ENCODE assay signal across 1 cellular context in the genomic region with DNA sequence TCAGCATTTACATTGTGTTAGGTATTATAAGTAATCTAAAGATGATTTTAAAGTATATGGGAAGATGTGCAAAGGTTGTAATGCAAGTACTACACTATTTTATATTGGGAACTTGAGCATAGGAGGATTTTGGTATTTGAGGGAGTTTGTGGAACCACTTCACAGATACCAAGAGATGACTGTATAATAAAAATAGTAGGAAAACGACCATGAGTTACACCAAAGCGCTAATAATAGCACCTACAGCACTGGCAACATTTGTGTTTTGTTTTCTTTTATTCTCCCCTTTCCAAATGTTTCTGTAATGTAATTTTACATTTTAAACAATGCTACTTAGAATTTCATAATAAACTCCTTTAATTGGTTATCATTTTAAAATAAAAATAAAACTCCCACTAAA.
TF ChIP-seq lines count a peak whose summit lies in the region.

No MANE protein-coding gene starts in this region.

TF ChIP-seq in WTC11, 78 proteins besides CTCF, POLR2A, EP300 and RAD21 (continued from another document):
- TF ChIP-seq, protein P1, sequence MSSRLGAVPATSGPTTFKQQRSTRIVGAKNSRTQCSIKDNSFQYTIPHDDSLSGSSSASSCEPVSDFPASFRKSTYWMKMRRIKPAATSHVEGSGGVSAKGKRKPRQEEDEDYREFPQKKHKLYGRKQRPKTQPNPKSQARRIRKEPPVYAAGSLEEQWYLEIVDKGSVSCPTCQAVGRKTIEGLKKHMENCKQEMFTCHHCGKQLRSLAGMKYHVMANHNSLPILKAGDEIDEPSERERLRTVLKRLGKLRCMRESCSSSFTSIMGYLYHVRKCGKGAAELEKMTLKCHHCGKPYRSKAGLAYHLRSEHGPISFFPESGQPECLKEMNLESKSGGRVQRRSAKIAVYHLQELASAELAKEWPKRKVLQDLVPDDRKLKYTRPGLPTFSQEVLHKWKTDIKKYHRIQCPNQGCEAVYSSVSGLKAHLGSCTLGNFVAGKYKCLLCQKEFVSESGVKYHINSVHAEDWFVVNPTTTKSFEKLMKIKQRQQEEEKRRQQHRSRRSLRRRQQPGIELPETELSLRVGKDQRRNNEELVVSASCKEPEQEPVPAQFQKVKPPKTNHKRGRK (CRISPR knock-in tag; IDR thresholded peaks at IDR 0.05; ENCODE audit: borderline replicate concordance), result no peak
- TF ChIP-seq ZNF232 (CRISPR knock-in tag; IDR thresholded peaks at IDR 0.05) (no peak), NR1H2 (CRISPR knock-in tag; IDR thresholded peaks at IDR 0.05) (no peak)
- TF ChIP-seq, protein P2, sequence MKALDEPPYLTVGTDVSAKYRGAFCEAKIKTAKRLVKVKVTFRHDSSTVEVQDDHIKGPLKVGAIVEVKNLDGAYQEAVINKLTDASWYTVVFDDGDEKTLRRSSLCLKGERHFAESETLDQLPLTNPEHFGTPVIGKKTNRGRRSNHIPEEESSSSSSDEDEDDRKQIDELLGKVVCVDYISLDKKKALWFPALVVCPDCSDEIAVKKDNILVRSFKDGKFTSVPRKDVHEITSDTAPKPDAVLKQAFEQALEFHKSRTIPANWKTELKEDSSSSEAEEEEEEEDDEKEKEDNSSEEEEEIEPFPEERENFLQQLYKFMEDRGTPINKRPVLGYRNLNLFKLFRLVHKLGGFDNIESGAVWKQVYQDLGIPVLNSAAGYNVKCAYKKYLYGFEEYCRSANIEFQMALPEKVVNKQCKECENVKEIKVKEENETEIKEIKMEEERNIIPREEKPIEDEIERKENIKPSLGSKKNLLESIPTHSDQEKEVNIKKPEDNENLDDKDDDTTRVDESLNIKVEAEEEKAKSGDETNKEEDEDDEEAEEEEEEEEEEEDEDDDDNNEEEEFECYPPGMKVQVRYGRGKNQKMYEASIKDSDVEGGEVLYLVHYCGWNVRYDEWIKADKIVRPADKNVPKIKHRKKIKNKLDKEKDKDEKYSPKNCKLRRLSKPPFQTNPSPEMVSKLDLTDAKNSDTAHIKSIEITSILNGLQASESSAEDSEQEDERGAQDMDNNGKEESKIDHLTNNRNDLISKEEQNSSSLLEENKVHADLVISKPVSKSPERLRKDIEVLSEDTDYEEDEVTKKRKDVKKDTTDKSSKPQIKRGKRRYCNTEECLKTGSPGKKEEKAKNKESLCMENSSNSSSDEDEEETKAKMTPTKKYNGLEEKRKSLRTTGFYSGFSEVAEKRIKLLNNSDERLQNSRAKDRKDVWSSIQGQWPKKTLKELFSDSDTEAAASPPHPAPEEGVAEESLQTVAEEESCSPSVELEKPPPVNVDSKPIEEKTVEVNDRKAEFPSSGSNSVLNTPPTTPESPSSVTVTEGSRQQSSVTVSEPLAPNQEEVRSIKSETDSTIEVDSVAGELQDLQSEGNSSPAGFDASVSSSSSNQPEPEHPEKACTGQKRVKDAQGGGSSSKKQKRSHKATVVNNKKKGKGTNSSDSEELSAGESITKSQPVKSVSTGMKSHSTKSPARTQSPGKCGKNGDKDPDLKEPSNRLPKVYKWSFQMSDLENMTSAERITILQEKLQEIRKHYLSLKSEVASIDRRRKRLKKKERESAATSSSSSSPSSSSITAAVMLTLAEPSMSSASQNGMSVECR (CRISPR knock-in tag; IDR thresholded peaks at IDR 0.05; ENCODE audit: borderline replicate concordance), result no peak
